ENCODE assay signal across 29 cellular contexts in the genomic region with DNA sequence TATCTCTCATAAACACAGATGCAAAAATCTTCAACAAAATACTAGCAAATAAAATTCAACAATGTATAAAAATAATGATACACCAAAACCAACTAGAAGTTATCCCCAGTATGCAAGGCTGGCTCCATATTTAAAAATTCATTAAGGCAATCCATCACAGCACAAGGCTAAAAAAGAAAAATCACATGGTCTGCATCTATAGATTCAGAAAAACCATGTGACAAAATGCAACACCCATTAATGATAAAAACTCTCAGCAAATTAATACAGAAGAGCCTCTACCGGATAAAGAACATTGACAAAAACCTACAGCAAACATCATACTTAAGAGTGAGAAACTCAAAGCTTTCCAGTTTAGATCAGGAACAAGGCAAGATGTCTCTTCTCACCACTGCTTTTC.
"Had no signal": no experiment of that assay in that cellular context is flagged by ENCODE, and none has a peak within 500 bp of the region (broad histone marks: within the 10 kb centered on the region; RNA-seq: fewer than 3 reads in every experiment).

No MANE protein-coding gene starts in this region.

- ATAC-seq: effector memory CD8-positive, alpha-beta T cell; esophagus mucosa; foreskin keratinocyte; gastrocnemius medialis; gastroesophageal sphincter; heart left ventricle; heart right ventricle had no signal

- DNase-seq: colonic mucosa; cortex of kidney; dermis blood vessel endothelial cell; dorsolateral prefrontal cortex; effector CD4-positive, alpha-beta T cell; effector CD8-positive, alpha-beta T cell; effector memory CD4-positive, alpha-beta T cell; effector memory CD8-positive, alpha-beta T cell; endodermal cell; erythroblast; esophagus squamous epithelium; foreskin fibroblast; foreskin keratinocyte; foreskin melanocyte; gastrocnemius medialis; glutamatergic neuron; head of caudate nucleus; heart left ventricle; heart right ventricle had no signal

- H3K27me3 ChIP-seq: colonic mucosa, dorsolateral prefrontal cortex, esophagus muscularis mucosa, esophagus squamous epithelium, gastrocnemius medialis, gastroesophageal sphincter, heart left ventricle, heart right ventricle had no signal

- H3K27me3 Mint-ChIP-seq: dendritic cell treated with granulocyte-macrophage colony-stimulating factor and Interleukin-4, amounts not matched to agents 40 ng/mL and 50 ng/mL, for 4 days had no signal

- H3K4me1 ChIP-seq: colonic mucosa, esophagus muscularis mucosa, esophagus squamous epithelium, foreskin keratinocyte, gastrocnemius medialis, gastroesophageal sphincter, heart left ventricle, heart right ventricle had no signal

- H3K9me3 Mint-ChIP-seq: dendritic cell treated with granulocyte-macrophage colony-stimulating factor and Interleukin-4, amounts not matched to agents 40 ng/mL and 50 ng/mL, for 4 days; effector memory CD8-positive, alpha-beta T cell; endodermal cell had no signal

- H3K4me3 Mint-ChIP-seq: dendritic cell treated with granulocyte-macrophage colony-stimulating factor and Interleukin-4, amounts not matched to agents 40 ng/mL and 50 ng/mL, for 4 days; effector memory CD8-positive, alpha-beta T cell; endodermal cell had no signal

- H3K9me3 ChIP-seq: colonic mucosa, esophagus muscularis mucosa, esophagus squamous epithelium, gastrocnemius medialis had no signal

- H3K36me3 ChIP-seq: colonic mucosa, esophagus muscularis mucosa, esophagus squamous epithelium, gastrocnemius medialis, gastroesophageal sphincter, heart left ventricle, heart right ventricle had no signal

- H3K27ac ChIP-seq: colonic mucosa, coronary artery, dorsolateral prefrontal cortex, epithelial cell of prostate, esophagus muscularis mucosa, esophagus squamous epithelium, foreskin keratinocyte, gastrocnemius medialis, gastroesophageal sphincter, heart left ventricle, heart right ventricle had no signal

- FAIRE-seq: colon, endometrium, endothelial cell of umbilical vein, frontal cortex had no signal

- H3K4me3 ChIP-seq: colonic mucosa, coronary artery, dorsolateral prefrontal cortex, esophagus muscularis mucosa, esophagus squamous epithelium, gastrocnemius medialis, gastroesophageal sphincter, heart left ventricle, heart right ventricle had no signal

- H3K27ac Mint-ChIP-seq: dendritic cell treated with granulocyte-macrophage colony-stimulating factor and Interleukin-4, amounts not matched to agents 40 ng/mL and 50 ng/mL, for 4 days; effector memory CD8-positive, alpha-beta T cell; endodermal cell had no signal
